8 cellular contexts compared by ENCODE assay signal in the genomic region with DNA sequence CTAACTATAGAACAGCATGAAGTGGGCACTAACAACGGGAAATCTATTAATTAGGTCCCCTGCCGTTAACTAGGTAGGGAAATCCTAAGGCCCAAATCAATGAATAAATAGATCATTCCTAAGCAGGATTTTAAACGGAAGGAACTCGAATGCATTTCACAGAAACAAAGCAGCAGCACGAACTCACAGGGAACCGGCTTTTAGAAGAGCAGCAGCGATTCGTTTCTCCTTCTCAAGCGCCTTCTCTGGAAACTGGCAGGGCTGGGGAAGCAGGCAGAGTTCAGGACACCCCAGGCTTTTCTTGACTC. TPM values are rescaled to one million over a fixed set of nuclear protein-coding genes. Genes with fewer than 3 reads are reported as not detected.
DNase-seq lines count a peak whose midpoint lies in the region; ATAC-seq and TF ChIP-seq lines count a peak whose summit lies in the region.

No MANE protein-coding gene starts in this region.

- intact Hi-C loops in activated naive CD4-positive, alpha-beta T cell treated with anti-CD3 and anti-CD28 coated beads for 36 hours (cut with micrococcal nuclease), result loop anchor here (2.0 to 10.0 kb wide), 3 partner anchors 64 to 444 kb away; partner anchors contain the start of genes ZNF585B and ZNF607

- ATAC-seq in HG03378 (IDR thresholded peaks at IDR 0.05; ENCODE audit: unreplicated experiment), result no peak

- peak overlapping the region; percentile 93 for H3K4me3 Mint-ChIP-seq in activated naive CD4-positive, alpha-beta T cell treated with anti-CD3 and anti-CD28 coated beads for 36 hours

- CTCF ChIA-PET in activated naive CD4-positive, alpha-beta T cell treated with anti-CD3 and anti-CD28 coated beads for 36 hours (lab: Charles Lee), result no interaction called here

- H3K36me3 Mint-ChIP-seq in activated naive CD4-positive, alpha-beta T cell treated with anti-CD3 and anti-CD28 coated beads for 36 hours (ENCODE audit: low read depth), result peaks cover 27% of the 10 kb centered on the region

- TF ChIP-seq CTCF in astrocyte of the spinal cord (IDR thresholded peaks at IDR 0.05; ENCODE audit: low read depth, low read length), result no peak

- peak; percentile 42 for DNase-seq in activated naive CD4-positive, alpha-beta T cell treated with anti-CD3 and anti-CD28 coated beads for 36 hours
- no peak for DNase-seq in activated naive CD4-positive, alpha-beta T cell treated with Interleukin-2 at 50 U/mL for 16 hours
- DNase-seq in NCI-H187 treated with DMSO at 0.1 percent for 48 hours (lab: John Stamatoyannopoulos, UW) (peak; percentile 36), astrocyte of the spinal cord (ENCODE audit: low read depth, low spot score) (peak; percentile 36), substantia nigra (lab: John Stamatoyannopoulos, UW) (peak in 2 of 49 donors; percentile 13 to 52)
- DNase-seq in stimulated activated CD4-positive, alpha-beta T cell treated with anti-CD3 and anti-CD28 coated beads, Interleukin-4, amount 100 ng/mL, for 4 hours, result no peak

- in situ Hi-C loops in astrocyte of the spinal cord (cut with HindIII; ENCODE audit: low sequenced_read_pairs), result no loop called here

- H3K27ac ChIP-seq in layer of hippocampus (ENCODE audit: low read depth, low read length) (peak overlapping the region; percentile 90), substantia nigra (ENCODE audit: low read depth, low read length, poor library complexity, severe bottlenecking) (peak overlapping the region; percentile 93)

- H3K9me3 Mint-ChIP-seq in activated naive CD4-positive, alpha-beta T cell treated with anti-CD3 and anti-CD28 coated beads for 36 hours, result peaks cover 6% of the 10 kb centered on the region

- peak overlapping the region; percentile 93 for H3K27ac Mint-ChIP-seq in activated naive CD4-positive, alpha-beta T cell treated with anti-CD3 and anti-CD28 coated beads for 36 hours

- no peaks in the 10 kb centered on the region for H3K27me3 Mint-ChIP-seq in activated naive CD4-positive, alpha-beta T cell treated with anti-CD3 and anti-CD28 coated beads for 36 hours (ENCODE audit: low read depth)

- H3K27me3 ChIP-seq in layer of hippocampus (ENCODE audit: control insufficient read depth, insufficient read depth, low read length), result no peaks in the 10 kb centered on the region

- peaks cover 29% of the 10 kb centered on the region for H3K4me1 Mint-ChIP-seq in activated naive CD4-positive, alpha-beta T cell treated with anti-CD3 and anti-CD28 coated beads for 36 hours (ENCODE audit: low read depth)

- H3K4me3 ChIP-seq in astrocyte of the spinal cord (ENCODE audit: low read depth, low read length), result peak overlapping the region; percentile 81

RNA-seq across cellular contexts. Expression of gene ZFP30, which starts 0.8 kb away (rescaled TPM):
- total RNA-seq in activated naive CD4-positive, alpha-beta T cell treated with anti-CD3 and anti-CD28 coated beads for 36 hours, result 10 to 100 TPM; 10.7 to 11.4 TPM

RNA-seq across cellular contexts. Expression of gene ZNF540, which starts 59.8 kb away (rescaled TPM):
- total RNA-seq in activated naive CD4-positive, alpha-beta T cell treated with anti-CD3 and anti-CD28 coated beads for 36 hours, result 1 to 10 TPM; 1.0 to 1.9 TPM

RNA-seq across cellular contexts. Expression of gene ZNF571, which starts 59.9 kb away (rescaled TPM):
- total RNA-seq in activated naive CD4-positive, alpha-beta T cell treated with anti-CD3 and anti-CD28 coated beads for 36 hours, result 1 to 10 TPM; 2.8 to 3.5 TPM

Comparison
In these comparisons a context has a peak if more than half of its experiments do, and no peak if none do; other contexts are left out.
1. DNase-seq: peak in activated naive CD4-positive, alpha-beta T cell treated with anti-CD3 and anti-CD28 coated beads for 36 hours (single experiment), NCI-H187 treated with DMSO at 0.1 percent for 48 hours (single experiment) and astrocyte of the spinal cord (single experiment); none in activated naive CD4-positive, alpha-beta T cell treated with Interleukin-2 at 50 U/mL for 16 hours (single experiment) and stimulated activated CD4-positive, alpha-beta T cell treated with anti-CD3 and anti-CD28 coated beads, Interleukin-4, amount 100 ng/mL, for 4 hours (0 of 2).